In genomic region chr6:155272353-155273222, GRCh38 we compare ENCODE assay signal across 11 cellular contexts. TPM values are rescaled to one million over a fixed set of nuclear protein-coding genes. Genes with fewer than 3 reads are reported as not detected.
DNase-seq lines count a peak whose midpoint lies in the region; ATAC-seq and TF ChIP-seq lines count a peak whose summit lies in the region.
"Had no signal": no experiment of that assay in that cellular context is flagged by ENCODE, and none has a peak within 500 bp of the region (broad histone marks: within the 10 kb centered on the region; RNA-seq: fewer than 3 reads in every experiment).

No MANE protein-coding gene starts in this region.

- H3K9me3 Mint-ChIP-seq in endothelial cell (ENCODE audit: unreplicated experiment) (no peaks in the 10 kb centered on the region), neural crest cell (no peaks in the 10 kb centered on the region)

- no peak for TF ChIP-seq EP300 in upper lobe of left lung (IDR thresholded peaks at IDR 0.05)

- TF ChIP-seq CTCF in right atrium auricular region (IDR thresholded peaks at IDR 0.05) (no peak), endothelial cell (IDR thresholded peaks at IDR 0.05; ENCODE audit: unreplicated experiment) (no peak), neural crest cell (conservative IDR thresholded peaks at IDR 0.05) (no peak), upper lobe of left lung (IDR thresholded peaks at IDR 0.05) (no peak)

- H3K4me3 ChIP-seq in right atrium auricular region: no peak overlapping the region
- no peak overlapping the region for H3K4me3 ChIP-seq in upper lobe of left lung

- no peaks in the 10 kb centered on the region for H3K27me3 Mint-ChIP-seq in endothelial cell (ENCODE audit: unreplicated experiment)
- H3K27me3 Mint-ChIP-seq in neural crest cell (ENCODE audit: low read depth): no peaks in the 10 kb centered on the region

- intact Hi-C loops in Right ventricle myocardium inferior (cut with DNase I): no loop called here

- H3K36me3 ChIP-seq in right atrium auricular region: no peaks in the 10 kb centered on the region
- peaks cover 0 to 3% (median 0%) of the 10 kb centered on the region in 4 donors for H3K36me3 ChIP-seq in upper lobe of left lung

- H3K4me3 Mint-ChIP-seq in endothelial cell (ENCODE audit: unreplicated experiment) (no peak overlapping the region), neural crest cell (peak overlapping the region; percentile 60)

- 88 to 89% methylated on average over 8 of the region's 8 CpGs for WGBS in upper lobe of left lung, 2 donors

- peaks cover 42% of the 10 kb centered on the region for H3K4me1 Mint-ChIP-seq in endothelial cell (ENCODE audit: unreplicated experiment)
- H3K4me1 Mint-ChIP-seq in neural crest cell: peaks cover 61% of the 10 kb centered on the region

- H3K4me1 ChIP-seq in right atrium auricular region (peaks cover 0 to 29% of the 10 kb centered on the region in 2 donors), upper lobe of left lung (peaks cover 0 to 5% (median 2%) of the 10 kb centered on the region in 4 donors)

- H3K27ac Mint-ChIP-seq in endothelial cell (ENCODE audit: unreplicated experiment): peak overlapping the region; percentile 99
- H3K27ac Mint-ChIP-seq in neural crest cell (ENCODE audit: unreplicated experiment): peak overlapping the region; percentile 98

- DNase-seq in right atrium auricular region (ENCODE audit: low spot score): no peak
- DNase-seq in Right ventricle myocardium inferior (ENCODE audit: missing footprints): no peak
- no peak for DNase-seq in endothelial cell (ENCODE audit: low spot score)
- DNase-seq in neural crest cell (ENCODE audit: low read depth, low spot score): no peak
- no peak for DNase-seq in upper lobe of left lung
- DNase-seq in OCI-M1 (lab: John Stamatoyannopoulos, UW): no peak
- DNase-seq: activated CD4-positive, alpha-beta T cell treated with anti-CD3 and anti-CD28 coated beads for 48 hours had no signal

- H3K9me3 ChIP-seq in right atrium auricular region: no peaks in the 10 kb centered on the region
- H3K9me3 ChIP-seq in upper lobe of left lung: no peaks in the 10 kb centered on the region

- ATAC-seq in Right ventricle myocardium inferior: no peak
- ATAC-seq in GM18520 (IDR thresholded peaks at IDR 0.05; ENCODE audit: unreplicated experiment): no peak
- no peak for ATAC-seq in upper lobe of left lung (ENCODE audit: low FRiP score in 2 of 2)
- no peak for ATAC-seq in GM18511 (IDR thresholded peaks at IDR 0.05; ENCODE audit: unreplicated experiment)

- TF ChIP-seq POLR2A in upper lobe of left lung (IDR thresholded peaks at IDR 0.05): no peak

- peak overlapping the region; percentile 34 to 68 for H3K27ac ChIP-seq in right atrium auricular region
- no peak overlapping the region for H3K27ac ChIP-seq in upper lobe of left lung
- H3K27ac ChIP-seq: C4-2B had no signal

- no peaks in the 10 kb centered on the region for H3K27me3 ChIP-seq in right atrium auricular region
- no peaks in the 10 kb centered on the region for H3K27me3 ChIP-seq in upper lobe of left lung

- H3K36me3 Mint-ChIP-seq in endothelial cell (ENCODE audit: low read depth, unreplicated experiment) (peaks cover 10% of the 10 kb centered on the region), neural crest cell (ENCODE audit: low read depth) (peaks cover 7% of the 10 kb centered on the region)

RNA-seq across cellular contexts. Expression of gene CLDN20, which starts 8.8 kb away (rescaled TPM):
- not detected for total RNA-seq in right atrium auricular region
- 0.19 TPM for total RNA-seq in Right ventricle myocardium inferior
- total RNA-seq in endothelial cell (ENCODE audit: unreplicated experiment): 0.23 TPM
- not detected in 2 replicates for total RNA-seq in neural crest cell
- total RNA-seq in upper lobe of left lung: not detected
- total RNA-seq: pulmonary artery endothelial cell had no signal

RNA-seq across cellular contexts. Expression of gene TFB1M, which starts 41.7 kb away (rescaled TPM):
- total RNA-seq in right atrium auricular region: 10 to 100 TPM; 10.7 to 11.1 TPM
- 17.9 TPM for total RNA-seq in Right ventricle myocardium inferior
- 25.9 TPM for total RNA-seq in endothelial cell (ENCODE audit: unreplicated experiment)
- 26.8 and 30.5 TPM in 2 replicates for total RNA-seq in neural crest cell
- total RNA-seq in upper lobe of left lung: 10 to 100 TPM in 5 of 6 donors, 1 to 10 TPM in 1; 4.2 to 19.6 (median 15.0) TPM

Comparison
In these comparisons a context has a peak if more than half of its experiments do, and no peak if none do; other contexts are left out.
1. H3K27ac ChIP-seq: peak in right atrium auricular region (2 of 2); none in upper lobe of left lung (0 of 4).